Comparison of ENCODE assay signal across 35 cellular contexts in genomic region chr19:51792932-51793331, GRCh38. TPM values are rescaled to one million over a fixed set of nuclear protein-coding genes. Genes with fewer than 3 reads are reported as not detected.
"Had no signal": no experiment of that assay in that cellular context is flagged by ENCODE, and none has a peak within 500 bp of the region (broad histone marks: within the 10 kb centered on the region; RNA-seq: fewer than 3 reads in every experiment).

No MANE protein-coding gene starts in this region.

- H3K27me3 ChIP-seq: adrenal gland, ascending aorta, body of pancreas, brain microvascular endothelial cell, breast epithelium, cardiac muscle cell had no signal

- H3K4me1 ChIP-seq: adrenal gland, ascending aorta, body of pancreas, breast epithelium had no signal

- H3K9me3 ChIP-seq: adrenal gland, ascending aorta, body of pancreas, breast epithelium had no signal

- FAIRE-seq: astrocyte, bronchial epithelial cell had no signal

- H3K27ac ChIP-seq: adrenal gland, ascending aorta, body of pancreas, brain microvascular endothelial cell, breast epithelium, cardiac muscle cell had no signal

- H3K4me3 ChIP-seq: adrenal gland, ascending aorta, body of pancreas, breast epithelium, cardiac muscle cell had no signal

- DNase-seq: activated effector memory CD4-positive, alpha-beta T cell treated with anti-CD3 and anti-CD28 coated beads, Interleukin-2, amount 50 U/mL, for 16 hours; activated effector memory CD4-positive, alpha-beta T cell treated with Interleukin-2 at 50 U/mL for 16 hours; activated gamma-delta T cell; activated gamma-delta T cell treated with Interleukin-2 at 50 U/mL for 16 hours; activated naive CD4-positive, alpha-beta T cell; activated naive CD4-positive, alpha-beta T cell treated with anti-CD3 and anti-CD28 coated beads for 36 hours; activated naive CD4-positive, alpha-beta T cell treated with anti-CD3 and anti-CD28 coated beads, Interleukin-2, amount 10 ng/mL, durations not matched to agents 7 days and 5 days; activated naive CD4-positive, alpha-beta T cell treated with anti-CD3 and anti-CD28 coated beads, Interleukin-2, amount 50 U/mL, for 16 hours; activated naive CD4-positive, alpha-beta T cell treated with Interleukin-2 at 50 U/mL for 16 hours; activated naive CD8-positive, alpha-beta T cell treated with anti-CD3 and anti-CD28 coated beads for 36 hours; activated naive CD8-positive, alpha-beta T cell treated with anti-CD3 and anti-CD28 coated beads, Interleukin-2, amount 10 ng/mL, durations not matched to agents 7 days and 5 days; activated naive CD8-positive, alpha-beta T cell treated with anti-CD3 and anti-CD28 coated beads, Interleukin-2, amount 50 U/mL, for 24 hours; activated T-cell treated with anti-CD3 and anti-CD28 coated beads, Interleukin-2, amount 50 U/mL, for 4 hours; activated T-cell treated with anti-CD3 and anti-CD28 coated beads, Interleukin-2, amount 50 U/mL, for 48 hours; activated T-cell treated with anti-CD3 and anti-CD28 coated beads, Interleukin-2, amount 50 U/mL, for 72 hours; adrenal gland; amniotic stem cell; amygdala; anterior cingulate cortex; aorta; body of pancreas; brain microvascular endothelial cell; caudate nucleus; central memory CD4-positive, alpha-beta T cell; cerebellar nuclear complex had no signal

- H3K36me3 ChIP-seq: adrenal gland, ascending aorta, brain microvascular endothelial cell, breast epithelium, cardiac muscle cell had no signal

- ATAC-seq: activated naive CD4-positive, alpha-beta T cell treated with anti-CD3 and anti-CD28 coated beads, Interleukin-2, amount 50 U/mL, for 72 hours; activated naive CD8-positive, alpha-beta T cell treated with anti-CD3 and anti-CD28 coated beads, Interleukin-2, amount 50 U/mL, for 24 hours; activated T-cell treated with anti-CD3 and anti-CD28 coated beads, Interleukin-2, amount 50 U/mL, for 4 hours; activated T-cell treated with anti-CD3 and anti-CD28 coated beads, Interleukin-2, amount 50 U/mL, for 72 hours; activated T-helper 17 cell treated with anti-CD3 and anti-CD28 coated beads, Interleukin-2, amount 50 U/mL, for 72 hours; body of pancreas had no signal

RNA-seq across cellular contexts. Expression of gene FPR3, which starts 2.0 kb away (rescaled TPM):
- total RNA-seq: activated naive CD4-positive, alpha-beta T cell treated with anti-CD3 and anti-CD28 coated beads for 36 hours; activated naive CD4-positive, alpha-beta T cell treated with anti-CD3 and anti-CD28 coated beads, Interleukin-2, amount 50 U/mL, for 72 hours; activated naive CD8-positive, alpha-beta T cell treated with anti-CD3 and anti-CD28 coated beads for 36 hours; activated T-cell treated with anti-CD3 and anti-CD28 coated beads, Interleukin-2, amount 50 U/mL, for 4 hours; activated T-cell treated with anti-CD3 and anti-CD28 coated beads, Interleukin-2, amount 50 U/mL, for 72 hours; activated T-helper 1 cell treated with anti-CD3 and anti-CD28 coated beads, Interleukin-12 subunit alpha, Interleukin-12 subunit beta, Interleukin-2, Interleukin-4 antibody, amounts not matched to agents 30 ng/mL and 10 ng/mL and 1 ng/mL, durations not matched to agents 14 hours and 24 hours and 36 hours; activated T-helper 17 cell treated with anti-CD3 and anti-CD28 coated beads, Interleukin-2, amount 50 U/mL, for 72 hours; activated T-helper 2 cell treated with anti-CD3 and anti-CD28 coated beads, Interferon-gamma antibody, Interleukin-2, Interleukin-4, amounts not matched to agents 10 μg/mL and 5 μg/mL and 100 μg/mL, durations not matched to agents 14 hours and 24 hours and 36 hours; astrocyte; bronchial epithelial cell; cardiac muscle cell; chondrocyte had no signal
- polyA plus RNA-seq: cardiac muscle cell had no signal

RNA-seq across cellular contexts. Expression of gene FPR2, which starts 32.0 kb away (rescaled TPM):
- total RNA-seq: activated naive CD4-positive, alpha-beta T cell treated with anti-CD3 and anti-CD28 coated beads for 36 hours; activated naive CD4-positive, alpha-beta T cell treated with anti-CD3 and anti-CD28 coated beads, Interleukin-2, amount 50 U/mL, for 72 hours; activated naive CD8-positive, alpha-beta T cell treated with anti-CD3 and anti-CD28 coated beads for 36 hours; activated naive CD8-positive, alpha-beta T cell treated with anti-CD3 and anti-CD28 coated beads, Interleukin-2, amount 10 ng/mL, durations not matched to agents 7 days and 5 days; activated T-cell treated with anti-CD3 and anti-CD28 coated beads, Interleukin-2, amount 50 U/mL, for 4 hours; activated T-cell treated with anti-CD3 and anti-CD28 coated beads, Interleukin-2, amount 50 U/mL, for 72 hours; activated T-helper 1 cell treated with anti-CD3 and anti-CD28 coated beads, Interleukin-12 subunit alpha, Interleukin-12 subunit beta, Interleukin-2, Interleukin-4 antibody, amounts not matched to agents 30 ng/mL and 10 ng/mL and 1 ng/mL, durations not matched to agents 14 hours and 24 hours and 36 hours; activated T-helper 17 cell treated with anti-CD3 and anti-CD28 coated beads, Interleukin-2, amount 50 U/mL, for 72 hours; activated T-helper 2 cell treated with anti-CD3 and anti-CD28 coated beads, Interferon-gamma antibody, Interleukin-2, Interleukin-4, amounts not matched to agents 10 μg/mL and 5 μg/mL and 100 μg/mL, durations not matched to agents 14 hours and 24 hours and 36 hours; astrocyte; bronchial epithelial cell; cardiac muscle cell; chondrocyte had no signal
- polyA plus RNA-seq: cardiac muscle cell had no signal

RNA-seq across cellular contexts. Expression of gene FPR1, which starts 41.3 kb away (rescaled TPM):
- total RNA-seq: activated naive CD4-positive, alpha-beta T cell treated with anti-CD3 and anti-CD28 coated beads for 36 hours; activated naive CD4-positive, alpha-beta T cell treated with anti-CD3 and anti-CD28 coated beads, Interleukin-2, amount 50 U/mL, for 72 hours; activated naive CD8-positive, alpha-beta T cell treated with anti-CD3 and anti-CD28 coated beads for 36 hours; activated naive CD8-positive, alpha-beta T cell treated with anti-CD3 and anti-CD28 coated beads, Interleukin-2, amount 10 ng/mL, durations not matched to agents 7 days and 5 days; activated T-cell treated with anti-CD3 and anti-CD28 coated beads, Interleukin-2, amount 50 U/mL, for 4 hours; activated T-cell treated with anti-CD3 and anti-CD28 coated beads, Interleukin-2, amount 50 U/mL, for 72 hours; activated T-helper 1 cell treated with anti-CD3 and anti-CD28 coated beads, Interleukin-12 subunit alpha, Interleukin-12 subunit beta, Interleukin-2, Interleukin-4 antibody, amounts not matched to agents 30 ng/mL and 10 ng/mL and 1 ng/mL, durations not matched to agents 14 hours and 24 hours and 36 hours; activated T-helper 17 cell treated with anti-CD3 and anti-CD28 coated beads, Interleukin-2, amount 50 U/mL, for 72 hours; activated T-helper 2 cell treated with anti-CD3 and anti-CD28 coated beads, Interferon-gamma antibody, Interleukin-2, Interleukin-4, amounts not matched to agents 10 μg/mL and 5 μg/mL and 100 μg/mL, durations not matched to agents 14 hours and 24 hours and 36 hours; astrocyte; bronchial epithelial cell; cardiac muscle cell; chondrocyte had no signal
- polyA plus RNA-seq: cardiac muscle cell had no signal
